Comparison of ENCODE assay signal across 8 cellular contexts in genomic region chr11:93921695-93922468, GRCh38.
A peak's percentile ranks its signal among the peaks of the same experiment; 100 is the strongest.
DNase-seq lines count a peak whose midpoint lies in the region; ATAC-seq, FAIRE-seq and TF ChIP-seq lines count a peak whose summit lies in the region.

No MANE protein-coding gene starts in this region.

- H3K27me3 ChIP-seq in HepG2 (ENCODE audit: control insufficient read depth in 1 of 2, insufficient read depth in 2 of 2, low read length in 2 of 2): no peaks in the 10 kb centered on the region

- H3K79me2 ChIP-seq in HepG2 (ENCODE audit: insufficient read depth, low read length): no peaks in the 10 kb centered on the region

- H4K20me1 ChIP-seq in HepG2 (ENCODE audit: insufficient read depth, low read length): no peaks in the 10 kb centered on the region

- no peak overlapping the region for H3K9ac ChIP-seq in HepG2 (ENCODE audit: insufficient read depth, low read depth, low read length)

- TF ChIP-seq CTCF in astrocyte of the spinal cord (IDR thresholded peaks at IDR 0.05; ENCODE audit: low read depth, low read length) (peak; percentile 92), HepG2 (CRISPR knock-in tag; IDR thresholded peaks at IDR 0.05) (peak; percentile 87)

- no peak overlapping the region for H3K27ac ChIP-seq in HepG2 (ENCODE audit: extremely low read length, insufficient read depth, low read length)

- in situ Hi-C loops in astrocyte of the spinal cord (cut with HindIII; ENCODE audit: low sequenced_read_pairs) (no loop called here), HepG2 (cut with HindIII; ENCODE audit: extremely low pct_ligation_motif_present, low pct_unique_long_range_greater_than_20kb) (no loop called here)

- peak; percentile 6 for DNase-seq in DMS114 treated with DMSO at 0.1 percent for 48 hours (lab: John Stamatoyannopoulos, UW; ENCODE audit: unreplicated experiment)
- peak; percentile 62 for DNase-seq in NCI-H748 treated with DMSO at 0.1 percent for 48 hours (lab: John Stamatoyannopoulos, UW)
- DNase-seq in astrocyte of the spinal cord (ENCODE audit: low read depth, low spot score): peak; percentile 66
- DNase-seq in HepG2 (ENCODE audit: low spot score): peak; percentile 56
- DNase-seq in superior temporal gyrus (ENCODE audit: extremely low spot score): no peak

- H2AFZ ChIP-seq in HepG2 (ENCODE audit: low read length): peak overlapping the region; percentile 15

- peak; percentile 76 for TF ChIP-seq RAD21 in HepG2 (CRISPR knock-in tag; IDR thresholded peaks at IDR 0.05)

- H3K4me2 ChIP-seq in HepG2 (ENCODE audit: low read depth, low read length): no peak overlapping the region; the same call in 1 of the 2 replicates

- intact Hi-C loops in HepG2 (cut with micrococcal nuclease; ENCODE audit: unreplicated experiment): loop anchor here (1.0 to 10.0 kb wide), 6 partner anchors 203 to 683 kb away; partner anchors contain the start of genes ANKRD49, MRE11 and PANX1

- POLR2A ChIA-PET in HepG2 (lab: Yijun Ruan, JAX): no interaction called here

- H3K4me1 ChIP-seq in HepG2 (ENCODE audit: insufficient read depth, low read length): peaks cover 19% of the 10 kb centered on the region

- H3K4me3 ChIP-seq in astrocyte of the spinal cord (ENCODE audit: low read depth, low read length) (no peak overlapping the region), HepG2 (replicated peaks in 1 of 3; ENCODE audit: insufficient read depth in 1 of 3, low read depth in 2 of 3, low read length in 3 of 3) (no peak overlapping the region)

- CTCF ChIA-PET in HepG2 (lab: Yijun Ruan, JAX; ENCODE audit: low intra/inter-chr PET ratio, low total read pairs): no interaction called here

- no peaks in the 10 kb centered on the region for H3K36me3 ChIP-seq in HepG2 (replicated peaks in 1 of 2; ENCODE audit: control insufficient read depth in 1 of 2, insufficient read depth in 2 of 2, low read length in 2 of 2)

- peak; percentile 72 for FAIRE-seq in HepG2 (lab: Jason Lieb, UNC)

- ATAC-seq in GM18907 (IDR thresholded peaks at IDR 0.05; ENCODE audit: unreplicated experiment): peak; percentile 71
- ATAC-seq in HG03520 (IDR thresholded peaks at IDR 0.05; ENCODE audit: unreplicated experiment): peak; percentile 75
- peak; percentile 85 for ATAC-seq in HepG2
- no peak for ATAC-seq in HG03196 (IDR thresholded peaks at IDR 0.05; ENCODE audit: unreplicated experiment)

- TF ChIP-seq POLR2A in HepG2 (IDR thresholded peaks at IDR 0.05; ENCODE audit: insufficient read depth in 1 of 2, low read depth in 2 of 2, low read length in 2 of 2): no peak

- WGBS in HepG2 (ENCODE audit: low lambda C conversion rate): 3% methylated on average over 7 of the region's 7 CpGs

- no TSS peak for BruUV-seq in HepG2 (replicated peaks; lab: Mats Ljungman, UMichigan)

- no peaks in the 10 kb centered on the region for H3K9me3 ChIP-seq in HepG2 (ENCODE audit: low read length)

- no peak for TF ChIP-seq EP300 in HepG2 (IDR thresholded peaks at IDR 0.05; ENCODE audit: low read depth in 2 of 2, low read length in 2 of 2)
- no peak for TF ChIP-seq EP300 in HepG2 (CRISPR knock-in tag; IDR thresholded peaks at IDR 0.05; ENCODE audit: borderline replicate concordance)

TF ChIP-seq in HepG2, 621 proteins besides CTCF, POLR2A, EP300 and RAD21 (continues in another document):
- TF ChIP-seq, protein P1, sequence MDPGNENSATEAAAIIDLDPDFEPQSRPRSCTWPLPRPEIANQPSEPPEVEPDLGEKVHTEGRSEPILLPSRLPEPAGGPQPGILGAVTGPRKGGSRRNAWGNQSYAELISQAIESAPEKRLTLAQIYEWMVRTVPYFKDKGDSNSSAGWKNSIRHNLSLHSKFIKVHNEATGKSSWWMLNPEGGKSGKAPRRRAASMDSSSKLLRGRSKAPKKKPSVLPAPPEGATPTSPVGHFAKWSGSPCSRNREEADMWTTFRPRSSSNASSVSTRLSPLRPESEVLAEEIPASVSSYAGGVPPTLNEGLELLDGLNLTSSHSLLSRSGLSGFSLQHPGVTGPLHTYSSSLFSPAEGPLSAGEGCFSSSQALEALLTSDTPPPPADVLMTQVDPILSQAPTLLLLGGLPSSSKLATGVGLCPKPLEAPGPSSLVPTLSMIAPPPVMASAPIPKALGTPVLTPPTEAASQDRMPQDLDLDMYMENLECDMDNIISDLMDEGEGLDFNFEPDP (CRISPR knock-in tag; conservative IDR thresholded peaks at IDR 0.05): no peak
- TF ChIP-seq NCOA2 (CRISPR knock-in tag; IDR thresholded peaks at IDR 0.05) (no peak), ARID5B (CRISPR knock-in tag; IDR thresholded peaks at IDR 0.05) (0 out of 2 replicates have a peak, but pooled peaks have one; percentile 25), SP2 (CRISPR knock-in tag; IDR thresholded peaks at IDR 0.05) (no peak), SRSF4 (IDR thresholded peaks at IDR 0.05; ENCODE audit: low read depth, low read length, poor library complexity, severe bottlenecking) (no peak), ZNF644 (CRISPR knock-in tag; IDR thresholded peaks at IDR 0.05; ENCODE audit: low read depth) (peak; percentile 77), KDM3A (CRISPR knock-in tag; IDR thresholded peaks at IDR 0.05; ENCODE audit: low read depth) (0 out of 2 replicates have a peak, but pooled peaks have one; percentile 40), MAX (IDR thresholded peaks at IDR 0.05) (no peak), SMC3 (IDR thresholded peaks at IDR 0.05; ENCODE audit: low read length) (peak; percentile 74), ERF (CRISPR knock-in tag; IDR thresholded peaks at IDR 0.05) (0 out of 2 replicates have a peak, but pooled peaks have one; percentile 25), XRCC5 (optimal IDR thresholded peaks at IDR 0.05; ENCODE audit: low read length) (peak; percentile 22), ZNF614 (CRISPR knock-in tag; IDR thresholded peaks at IDR 0.05; ENCODE audit: borderline replicate concordance) (0 out of 2 replicates have a peak, but pooled peaks have one; percentile 24), HOMEZ (CRISPR knock-in tag; IDR thresholded peaks at IDR 0.05; ENCODE audit: low read depth) (peak; percentile 41; the same call in 1 of the 2 replicates), SAP130 (CRISPR knock-in tag; IDR thresholded peaks at IDR 0.05; ENCODE audit: low read depth) (0 out of 2 replicates have a peak, but pooled peaks have one; percentile 14)
- TF ChIP-seq, protein P2, sequence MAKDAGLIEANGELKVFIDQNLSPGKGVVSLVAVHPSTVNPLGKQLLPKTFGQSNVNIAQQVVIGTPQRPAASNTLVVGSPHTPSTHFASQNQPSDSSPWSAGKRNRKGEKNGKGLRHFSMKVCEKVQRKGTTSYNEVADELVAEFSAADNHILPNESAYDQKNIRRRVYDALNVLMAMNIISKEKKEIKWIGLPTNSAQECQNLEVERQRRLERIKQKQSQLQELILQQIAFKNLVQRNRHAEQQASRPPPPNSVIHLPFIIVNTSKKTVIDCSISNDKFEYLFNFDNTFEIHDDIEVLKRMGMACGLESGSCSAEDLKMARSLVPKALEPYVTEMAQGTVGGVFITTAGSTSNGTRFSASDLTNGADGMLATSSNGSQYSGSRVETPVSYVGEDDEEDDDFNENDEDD (CRISPR knock-in tag; IDR thresholded peaks at IDR 0.05; ENCODE audit: borderline replicate concordance): no peak
